ENCODE assay signal across 1 cellular context in genomic region chr13:31824705-31825512, GRCh38.
TF ChIP-seq lines count a peak whose summit lies in the region.

No MANE protein-coding gene starts in this region.

TF ChIP-seq in SK-N-SH, 30 proteins besides CTCF, POLR2A, EP300 and RAD21 (continued from another document):
- no peak for TF ChIP-seq RCOR1 (IDR thresholded peaks at IDR 0.05; ENCODE audit: low read length)
